Comparison of ENCODE assay signal across 8 cellular contexts in the genomic region with DNA sequence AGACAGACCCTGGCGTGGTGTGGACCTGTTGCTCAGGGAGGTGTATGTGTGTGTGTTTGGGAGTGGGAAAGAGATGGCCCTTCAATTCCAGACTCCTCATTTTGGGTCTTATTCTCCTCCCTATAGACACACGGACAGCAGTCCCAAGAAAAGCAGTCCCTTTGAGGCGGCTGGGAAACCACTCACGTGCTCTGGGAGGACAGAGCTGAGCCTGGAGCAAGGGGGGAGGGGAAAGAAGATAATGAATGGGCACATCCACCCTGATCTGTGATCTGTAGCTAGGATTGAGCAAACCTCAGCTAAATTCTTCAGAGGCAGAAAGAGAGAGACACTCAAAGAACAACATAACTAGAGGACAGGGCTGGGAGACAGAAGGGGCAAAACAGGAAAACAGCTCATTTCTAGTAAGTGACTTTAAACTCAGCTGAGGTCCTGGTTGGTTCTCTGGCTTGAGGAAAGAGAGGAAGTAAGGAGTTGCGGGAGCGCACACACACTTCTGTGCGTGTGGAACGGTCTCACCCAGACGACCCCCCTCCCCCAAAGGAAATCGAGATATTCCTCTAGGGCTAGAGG. TPM values are rescaled to one million over a fixed set of nuclear protein-coding genes. Genes with fewer than 3 reads are reported as not detected.
A peak's percentile ranks its signal among the peaks of the same experiment; 100 is the strongest.
DNase-seq lines count a peak whose midpoint lies in the region; ATAC-seq and TF ChIP-seq lines count a peak whose summit lies in the region.

No MANE protein-coding gene starts in this region.

- H3K4me3 ChIP-seq in colonic mucosa (peak overlapping the region; percentile 99), mucosa of stomach (ENCODE audit: low read length) (peak overlapping the region; percentile 52)

- H3K4me1 ChIP-seq in ES-I3 (ENCODE audit: insufficient read depth, low read length) (peaks cover 7% of the 10 kb centered on the region; the same call in 1 of the 2 replicates), colonic mucosa (peaks cover 11% of the 10 kb centered on the region), mucosa of stomach (ENCODE audit: control insufficient read depth, insufficient read depth, low read length) (peaks cover 11% of the 10 kb centered on the region)

- intact Hi-C loops in colonic mucosa (cut with DNase I), result no loop called here

- POLR2A ChIA-PET in GM10248 (lab: Yijun Ruan, JAX), result no interaction called here

- H3K36me3 ChIP-seq in ES-I3 (ENCODE audit: insufficient read depth, low read length), result no peaks in the 10 kb centered on the region; the same call in 1 of the 2 replicates
- no peaks in the 10 kb centered on the region for H3K36me3 ChIP-seq in colonic mucosa
- H3K36me3 ChIP-seq in mucosa of stomach (ENCODE audit: control insufficient read depth, insufficient read depth, low read length), result no peaks in the 10 kb centered on the region

- no peak for ATAC-seq in HG02610 (IDR thresholded peaks at IDR 0.05; ENCODE audit: unreplicated experiment)

- TF ChIP-seq CTCF in colonic mucosa (IDR thresholded peaks at IDR 0.05), result no peak
- no peak for TF ChIP-seq CTCF in GM10248 (IDR thresholded peaks at IDR 0.05; ENCODE audit: control extremely low read depth, extremely low read depth, low read depth, missing control alignments)

- H3K27me3 ChIP-seq in colonic mucosa, result no peaks in the 10 kb centered on the region
- H3K27me3 ChIP-seq in mucosa of stomach (ENCODE audit: control insufficient read depth, insufficient read depth, low read length), result no peaks in the 10 kb centered on the region

- H3K27ac ChIP-seq in colonic mucosa, result peak overlapping the region; percentile 53

- DNase-seq in NOMO-1 (lab: John Stamatoyannopoulos, UW; ENCODE audit: unreplicated experiment in 2 of 2) (peak; percentile 13 to 25), colonic mucosa (peak; percentile 35), GM10248 (ENCODE audit: extremely low spot score) (no peak), kidney glomerular epithelial cell (lab: John Stamatoyannopoulos, UW) (no peak), NCI-H524 (lab: John Stamatoyannopoulos, UW) (no peak)

- H3K9ac ChIP-seq in ES-I3 (ENCODE audit: low read depth, low read length), result peak overlapping the region; percentile 80
- H3K9ac ChIP-seq in colonic mucosa (ENCODE audit: low read depth in 2 of 2, low read length in 2 of 2), result peak overlapping the region; percentile 93 to 100
- H3K9ac ChIP-seq in mucosa of stomach (ENCODE audit: low read length), result peak overlapping the region; percentile 94

- CTCF ChIA-PET in GM10248 (lab: Yijun Ruan, JAX), result interaction anchor here (0.7 to 1.9 kb wide), 9 partner anchors 10 to 129 kb away, joined by 3 to 10 read pairs (median 3); a partner anchor contains a TSS

- H3K9me3 ChIP-seq in ES-I3 (ENCODE audit: control insufficient read depth, insufficient read depth, low read length), result no peaks in the 10 kb centered on the region
- H3K9me3 ChIP-seq in colonic mucosa, result no peaks in the 10 kb centered on the region
- H3K9me3 ChIP-seq in mucosa of stomach (ENCODE audit: control insufficient read depth, low read length), result no peaks in the 10 kb centered on the region

RNA-seq across cellular contexts. Expression of a gene that starts 0.8 kb away (rescaled TPM):
- 100 to 1,000 TPM; 148 to 171 TPM for total RNA-seq in colonic mucosa

RNA-seq across cellular contexts. Expression of a gene that starts 26.9 kb away (rescaled TPM):
- total RNA-seq in colonic mucosa, result under 1 TPM in 1 of 2 donors, not detected in 1; 0.07 TPM

RNA-seq across cellular contexts. Expression of a gene that starts 31.2 kb away (rescaled TPM):
- total RNA-seq in colonic mucosa, result not detected

RNA-seq across cellular contexts. Expression of a gene that starts 31.4 kb away (rescaled TPM):
- not detected for total RNA-seq in colonic mucosa

RNA-seq across cellular contexts. Expression of a gene that starts 32.8 kb away (rescaled TPM):
- total RNA-seq in colonic mucosa, result 10 to 100 TPM; 16.9 to 59.8 TPM

Comparison
In these comparisons a context has a peak if more than half of its experiments do, and no peak if none do; other contexts are left out.
1. DNase-seq: peak in NOMO-1 (2 of 2) and colonic mucosa (single experiment); none in GM10248 (single experiment), kidney glomerular epithelial cell (single experiment) and NCI-H524 (0 of 2).
2. Peak in every context shown above with its lines, with median percentiles within 50 percentile points of each other: H3K9ac ChIP-seq.